In genomic region chr1:21622466-21623315, GRCh38 we compare ENCODE assay signal across 8 cellular contexts. TPM values are rescaled to one million over a fixed set of nuclear protein-coding genes. Genes with fewer than 3 reads are reported as not detected.
A peak's percentile ranks its signal among the peaks of the same experiment; 100 is the strongest.
DNase-seq lines count a peak whose midpoint lies in the region; ATAC-seq and TF ChIP-seq lines count a peak whose summit lies in the region.

No MANE protein-coding gene starts in this region.

- H4K20me1 ChIP-seq in H9 (ENCODE audit: control insufficient read depth, insufficient read depth, insufficient read length): no peaks in the 10 kb centered on the region

- no peaks in the 10 kb centered on the region; a peak in 1 of 7 replicates for H3K36me3 Mint-ChIP-seq in H9 (ENCODE audit: insufficient read depth in 1 of 3, low read depth in 3 of 3)
- no peaks in the 10 kb centered on the region for H3K36me3 Mint-ChIP-seq in natural killer cell treated with Interleukin-12 subunit alpha and Interleukin-12 subunit beta and Interleukin-15 and Interleukin-18, amount 100 ng/mL, for 72 hours

- no peaks in the 10 kb centered on the region for H3K79me2 ChIP-seq in H9 (ENCODE audit: insufficient read depth, low read length)

- WGBS in H9 (ENCODE audit: extremely low coverage, insufficient read length, low lambda C conversion rate): no CpG with 5 or more reads among the region's 62 CpGs
- 9% methylated on average over 62 of the region's 62 CpGs for WGBS in urinary bladder

- H3K4me2 ChIP-seq in H9 (ENCODE audit: insufficient read depth, insufficient read length, low read length): peak overlapping the region; percentile 73

- DNase-seq in H9: peak; percentile 59
- DNase-seq in natural killer cell treated with Interleukin-12 subunit alpha and Interleukin-12 subunit beta and Interleukin-15 and Interleukin-18, amount 100 ng/mL, for 72 hours (ENCODE audit: low spot score): no peak
- no peak for DNase-seq in NCI-H2196 treated with DMSO at 0.1 percent for 48 hours (lab: John Stamatoyannopoulos, UW; ENCODE audit: unreplicated experiment)
- no peak for DNase-seq in NCI-H1694 (lab: John Stamatoyannopoulos, UW)

- H3K23me2 ChIP-seq in H9 (ENCODE audit: insufficient read length, low read depth, low read length, poor library complexity, severe bottlenecking): peaks cover 8% of the 10 kb centered on the region

- H4K91ac ChIP-seq in H9 (ENCODE audit: insufficient read length, low read depth, low read length): no peak overlapping the region

- no peak overlapping the region for H3K23ac ChIP-seq in H9 (ENCODE audit: insufficient read length, low read depth, low read length)

- no peak overlapping the region for H3K9ac ChIP-seq in H9 (ENCODE audit: extremely low read depth, insufficient read length, low read length)
- peak overlapping the region; percentile 20 to 44 for H3K9ac ChIP-seq in duodenal mucosa (ENCODE audit: low read depth in 1 of 2, low read length in 2 of 2)

- peaks cover 10% of the 10 kb centered on the region for H3K27me3 Mint-ChIP-seq in H9 (ENCODE audit: low read depth)
- peaks cover 16 to 21% of the 10 kb centered on the region in 2 donors for H3K27me3 Mint-ChIP-seq in natural killer cell treated with Interleukin-12 subunit alpha and Interleukin-12 subunit beta and Interleukin-15 and Interleukin-18, amount 100 ng/mL, for 72 hours

- H3K4me3 ChIP-seq in duodenal mucosa (ENCODE audit: low read depth in 1 of 2, low read length in 2 of 2) (peak overlapping the region; percentile 42 to 55), urinary bladder (ENCODE audit: low read depth, low read length) (peak overlapping the region; percentile 43)

- H3K14ac ChIP-seq in H9 (ENCODE audit: insufficient read depth, low read length): peak overlapping the region; percentile 66; the same call in 1 of the 2 replicates

- H3K4me1 Mint-ChIP-seq in H9: peaks cover 16 to 32% of the 10 kb centered on the region in 2 experiments
- peaks cover 0 to 7% of the 10 kb centered on the region in 2 donors for H3K4me1 Mint-ChIP-seq in natural killer cell treated with Interleukin-12 subunit alpha and Interleukin-12 subunit beta and Interleukin-15 and Interleukin-18, amount 100 ng/mL, for 72 hours (ENCODE audit: low read depth in 2 of 2)

- no peak overlapping the region for H3K27ac Mint-ChIP-seq in H9
- no peak overlapping the region for H3K27ac Mint-ChIP-seq in natural killer cell treated with Interleukin-12 subunit alpha and Interleukin-12 subunit beta and Interleukin-15 and Interleukin-18, amount 100 ng/mL, for 72 hours

- H2BK120ac ChIP-seq in H9 (ENCODE audit: low read depth, low read length, poor library complexity, severe bottlenecking): no peak overlapping the region

- H3K9me3 ChIP-seq in H9 (ENCODE audit: control insufficient read depth, low read depth, low read length): no peaks in the 10 kb centered on the region
- H3K9me3 ChIP-seq in duodenal mucosa (ENCODE audit: control insufficient read depth in 1 of 2, low read length in 2 of 2): no peaks in the 10 kb centered on the region

- no peak overlapping the region for H2BK15ac ChIP-seq in H9 (ENCODE audit: low read depth, low read length)

- H3T11ph ChIP-seq in H9 (ENCODE audit: low read length): no peak overlapping the region

- H3K4me1 ChIP-seq in H9 (ENCODE audit: insufficient read depth, low read length) (peaks cover 6% of the 10 kb centered on the region; the same call in 1 of the 2 replicates), duodenal mucosa (ENCODE audit: control insufficient read depth in 1 of 2, insufficient read depth in 2 of 2, low read length in 2 of 2) (peaks cover 21 to 38% of the 10 kb centered on the region in 2 donors), urinary bladder (ENCODE audit: insufficient read depth) (no peaks in the 10 kb centered on the region)

- H2AK5ac ChIP-seq in H9 (ENCODE audit: insufficient read length, low read length): no peak overlapping the region

- H3K56ac ChIP-seq in H9 (ENCODE audit: insufficient read length, low read depth, low read length): no peak overlapping the region

- H3K4ac ChIP-seq in H9 (ENCODE audit: low read depth, low read length): no peak overlapping the region

- no peaks in the 10 kb centered on the region for H3K36me3 ChIP-seq in duodenal mucosa (ENCODE audit: control insufficient read depth in 1 of 2, insufficient read depth in 2 of 2, low read length in 2 of 2)
- no peaks in the 10 kb centered on the region for H3K36me3 ChIP-seq in urinary bladder (ENCODE audit: insufficient read depth)

- ATAC-seq in activated CD4-positive, CD25-positive, alpha-beta regulatory T cell treated with anti-CD3 and anti-CD28 coated beads, Interleukin-2, amount 50 U/mL, for 24 hours: peak; percentile 45 to 57
- peak; percentile 69 to 82 for ATAC-seq in natural killer cell treated with Interleukin-12 subunit alpha and Interleukin-12 subunit beta and Interleukin-15 and Interleukin-18, amount 100 ng/mL, for 72 hours
- ATAC-seq in HG03439 (IDR thresholded peaks at IDR 0.05; ENCODE audit: unreplicated experiment): no peak

- no peak overlapping the region for H3K27ac ChIP-seq in H9 (ENCODE audit: insufficient read length, low read depth, low read length)
- peak overlapping the region; percentile 74 for H3K27ac ChIP-seq in duodenal mucosa (ENCODE audit: low read depth, low read length)
- no peak overlapping the region for H3K27ac ChIP-seq in urinary bladder (ENCODE audit: low read depth)

- no peak overlapping the region for H3K18ac ChIP-seq in H9 (ENCODE audit: insufficient read length, low read depth, low read length)

- H3K79me1 ChIP-seq in H9 (ENCODE audit: insufficient read depth, low read depth, low read length, poor library complexity, severe bottlenecking): no peaks in the 10 kb centered on the region

- no peak for TF ChIP-seq CTCF in H9 (conservative IDR thresholded peaks at IDR 0.05)

- H4K5ac ChIP-seq in H9 (ENCODE audit: insufficient read length, low read depth, low read length): no peak overlapping the region

- H3K9me3 Mint-ChIP-seq in H9: no peaks in the 10 kb centered on the region
- H3K9me3 Mint-ChIP-seq in natural killer cell treated with Interleukin-12 subunit alpha and Interleukin-12 subunit beta and Interleukin-15 and Interleukin-18, amount 100 ng/mL, for 72 hours: no peaks in the 10 kb centered on the region

- H2AFZ ChIP-seq in H9 (ENCODE audit: low read length): peak overlapping the region; percentile 12

- H4K8ac ChIP-seq in H9 (replicated peaks; ENCODE audit: insufficient read length, low read depth, low read length): no peak overlapping the region

- no peak overlapping the region for H2BK5ac ChIP-seq in H9 (ENCODE audit: insufficient read length, low read length)

- H3K27me3 ChIP-seq in H9 (ENCODE audit: insufficient read depth, low read length) (peaks cover 3% of the 10 kb centered on the region; the same call in 1 of the 2 replicates), duodenal mucosa (ENCODE audit: control insufficient read depth in 1 of 2, insufficient read depth in 2 of 2, low read length in 2 of 2) (peaks cover 0 to 2% of the 10 kb centered on the region in 2 donors)

- no peak overlapping the region for H2BK20ac ChIP-seq in H9 (ENCODE audit: low read depth, low read length, poor library complexity, severe bottlenecking)

- no peak overlapping the region for H2BK12ac ChIP-seq in H9 (ENCODE audit: insufficient read length, low read depth, low read length)

- peak overlapping the region; percentile 69 to 83 for H3K4me3 Mint-ChIP-seq in H9
- peak overlapping the region; percentile 36 for H3K4me3 Mint-ChIP-seq in natural killer cell treated with Interleukin-12 subunit alpha and Interleukin-12 subunit beta and Interleukin-15 and Interleukin-18, amount 100 ng/mL, for 72 hours

RNA-seq across cellular contexts. Expression of gene RAP1GAP, which starts 46.5 kb away (rescaled TPM):
- total RNA-seq in H9 (2021) (6.4 and 7.9 TPM in 2 replicates), urinary bladder (4.0 TPM)
- total RNA-seq in natural killer cell treated with Interleukin-12 subunit alpha and Interleukin-12 subunit beta and Interleukin-15 and Interleukin-18, amount 100 ng/mL, for 72 hours: under 1 TPM in 1 of 2 donors, not detected in 1; 0.19 TPM
- 2.1 TPM for polyA plus RNA-seq in urinary bladder
